13 cellular contexts compared by ENCODE assay signal in the genomic region with DNA sequence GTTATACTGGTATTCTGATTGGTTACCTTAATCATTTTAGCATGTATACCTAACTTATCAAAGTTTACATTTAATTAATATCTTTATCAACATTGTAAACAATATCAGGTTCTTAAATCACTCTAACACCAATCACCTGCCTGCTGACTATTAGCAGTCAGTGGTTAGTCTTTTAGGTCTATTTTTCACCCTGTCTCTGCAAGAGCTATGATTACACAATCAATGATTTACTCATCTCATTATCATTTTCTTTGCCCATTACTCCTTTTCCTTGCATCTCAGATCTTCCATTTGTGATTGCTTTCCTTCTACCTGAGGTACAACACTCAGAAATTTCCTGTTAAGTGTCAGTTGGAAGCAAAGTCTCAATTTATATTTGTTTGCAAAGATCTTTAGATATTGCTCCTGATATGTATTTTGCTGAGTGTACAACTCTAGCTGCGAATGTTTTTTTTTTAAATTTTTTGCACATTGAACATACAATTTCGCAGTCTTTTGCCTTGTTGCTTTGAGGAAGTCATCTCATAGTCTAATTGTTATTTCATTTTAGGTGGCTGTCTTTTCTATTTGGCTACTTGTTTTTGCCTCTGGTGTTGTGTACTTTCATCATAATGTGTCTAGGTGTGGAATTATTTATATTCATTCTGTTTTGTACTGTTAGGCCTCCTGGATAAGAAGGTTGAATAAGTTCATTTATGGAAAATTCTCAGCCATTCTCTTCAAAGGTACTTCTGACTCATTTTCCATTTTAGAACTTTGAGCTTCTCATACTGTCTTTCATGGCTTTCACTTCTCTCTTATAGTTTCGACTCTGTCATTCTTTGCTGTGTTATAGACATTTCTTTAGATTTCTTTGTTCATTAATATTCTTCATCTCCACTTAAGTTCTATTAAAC.
DNase-seq lines count a peak whose midpoint lies in the region; ATAC-seq and TF ChIP-seq lines count a peak whose summit lies in the region.
"Had no signal": no experiment of that assay in that cellular context is flagged by ENCODE, and none has a peak within 500 bp of the region (broad histone marks: within the 10 kb centered on the region; RNA-seq: fewer than 3 reads in every experiment).

No MANE protein-coding gene starts in this region.

- H3K4me2 ChIP-seq in OCI-LY1 (ENCODE audit: low read length): no peak overlapping the region

- intact Hi-C loops in cardiac septum (cut with DNase I): no loop called here

- no peak for TF ChIP-seq CTCF in OCI-LY1 (IDR thresholded peaks at IDR 0.05; ENCODE audit: low read length)

- peak overlapping the region; percentile 17 for H3K27ac ChIP-seq in OCI-LY1 (ENCODE audit: low read depth, low read length, poor library complexity, severe bottlenecking)
- H3K27ac ChIP-seq: prostate gland had no signal

- no peak overlapping the region for H3K4me3 ChIP-seq in OCI-LY1 (ENCODE audit: low read depth, low read length, poor library complexity, severe bottlenecking)
- H3K4me3 ChIP-seq: prostate gland had no signal

- H3K4me1 ChIP-seq in OCI-LY1 (ENCODE audit: insufficient read depth, low read length, severe bottlenecking): peaks cover 9% of the 10 kb centered on the region
- H3K4me1 ChIP-seq: prostate gland had no signal

- no peaks in the 10 kb centered on the region; the same call in 1 of the 2 replicates for H3K9me3 ChIP-seq in OCI-LY1 (ENCODE audit: low read length)
- H3K9me3 ChIP-seq: prostate gland had no signal

- H3K9me2 ChIP-seq in OCI-LY1 (ENCODE audit: low read depth, low read length): no peaks in the 10 kb centered on the region

- ATAC-seq in GM18858 (IDR thresholded peaks at IDR 0.05; ENCODE audit: unreplicated experiment): peak; percentile 99
- peak; percentile 99 for ATAC-seq in GM21529 (IDR thresholded peaks at IDR 0.05; ENCODE audit: unreplicated experiment)
- ATAC-seq in HG03097 (IDR thresholded peaks at IDR 0.05; ENCODE audit: low FRiP score, unreplicated experiment): peak; percentile 64

- H3K27me3 ChIP-seq in OCI-LY1 (ENCODE audit: insufficient read depth, low read length): no peaks in the 10 kb centered on the region

- no peak overlapping the region for H2AFZ ChIP-seq in OCI-LY1 (ENCODE audit: low read length)

- H3K79me2 ChIP-seq in OCI-LY1 (ENCODE audit: insufficient read depth, low read length): no peaks in the 10 kb centered on the region

- no peak for DNase-seq in foreskin melanocyte
- no peak for DNase-seq in cardiac septum (ENCODE audit: low spot score)
- no peak for DNase-seq in NCI-H82 treated with DMSO at 0.1 percent for 48 hours (lab: John Stamatoyannopoulos, UW; ENCODE audit: unreplicated experiment)
- no peak for DNase-seq in activated CD4-positive, alpha-beta T cell treated with anti-CD3 and anti-CD28 coated beads for 1 hour
- DNase-seq: activated T-cell treated with anti-CD3 and anti-CD28 coated beads, Interleukin-2, amount 50 U/mL, for 24 hours; CD4-positive, alpha-beta T cell; central memory CD4-positive, alpha-beta T cell; NCI-H526 had no signal

- H4K20me1 ChIP-seq in OCI-LY1 (ENCODE audit: insufficient read depth, low read length): no peaks in the 10 kb centered on the region

- H3F3A ChIP-seq in OCI-LY1 (ENCODE audit: insufficient read depth, low read length): no peaks in the 10 kb centered on the region

- H3K9ac ChIP-seq in OCI-LY1 (ENCODE audit: low read length): no peak overlapping the region

- H3K36me3 ChIP-seq in OCI-LY1 (ENCODE audit: insufficient read depth, low read length): no peaks in the 10 kb centered on the region
- H3K36me3 ChIP-seq: prostate gland had no signal
